In the genomic region with DNA sequence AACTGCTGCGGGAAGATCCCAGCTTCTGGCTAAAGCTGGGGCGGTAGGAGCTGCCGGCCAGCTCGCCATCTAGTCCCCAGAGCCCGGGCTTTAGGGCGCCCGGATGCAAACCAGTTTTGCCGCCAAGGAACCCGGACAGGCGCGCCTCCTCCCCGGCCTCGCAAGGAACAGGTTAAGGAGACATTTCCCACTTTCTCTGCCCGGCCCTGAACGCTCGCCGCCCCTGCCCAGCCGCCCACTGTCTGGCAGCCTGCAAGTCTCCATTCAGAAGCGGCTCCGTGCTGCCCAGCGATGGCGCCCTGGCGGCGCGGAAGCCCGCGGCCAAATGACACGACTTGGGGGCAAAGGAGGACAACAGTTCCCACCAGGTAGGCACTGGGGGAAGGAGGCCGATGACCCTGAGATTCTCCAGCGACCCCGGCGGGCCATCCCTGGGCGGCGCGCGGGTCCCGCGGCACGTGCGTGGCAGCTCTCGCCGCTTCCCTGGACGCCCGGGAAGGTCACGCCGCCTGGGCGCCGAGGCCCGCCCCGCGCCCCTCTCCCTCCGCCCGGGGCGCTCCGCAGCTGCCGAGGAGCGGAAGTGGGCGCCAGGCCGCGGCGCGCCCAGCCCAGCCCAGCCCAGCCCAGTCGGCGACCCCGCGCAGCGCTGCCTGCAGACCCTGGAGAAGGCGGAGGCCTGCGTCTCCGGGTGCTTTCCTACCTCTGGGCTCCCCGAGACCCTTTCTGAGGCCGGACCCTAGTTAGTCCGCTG, we compare ENCODE assay signal across 8 cellular contexts. TPM values are rescaled to one million over a fixed set of nuclear protein-coding genes. Genes with fewer than 3 reads are reported as not detected.
DNase-seq lines count a peak whose midpoint lies in the region; ATAC-seq and TF ChIP-seq lines count a peak whose summit lies in the region.

No MANE protein-coding gene starts in this region.

- no peak for TF ChIP-seq CTCF in AG04450 (IDR thresholded peaks at IDR 0.05; ENCODE audit: low read depth, low read length)

- H3K14ac ChIP-seq in mesenchymal stem cell (ENCODE audit: low read length in 2 of 2), result no peak overlapping the region

- H2AK5ac ChIP-seq in mesenchymal stem cell (ENCODE audit: low read length, severe bottlenecking), result no peak overlapping the region

- H2BK120ac ChIP-seq in mesenchymal stem cell (ENCODE audit: low read depth, low read length), result no peak overlapping the region

- H3K36me3 ChIP-seq in ectodermal cell (ENCODE audit: control insufficient read depth, insufficient read depth, low read length), result no peaks in the 10 kb centered on the region
- no peaks in the 10 kb centered on the region for H3K36me3 ChIP-seq in mesenchymal stem cell (ENCODE audit: control insufficient read depth in 1 of 2, insufficient read depth in 2 of 2, low read depth in 1 of 2, low read length in 2 of 2)

- H2BK15ac ChIP-seq in mesenchymal stem cell (ENCODE audit: low read depth, poor library complexity, severe bottlenecking), result no peak overlapping the region

- H4K91ac ChIP-seq in mesenchymal stem cell (ENCODE audit: low read length), result no peak overlapping the region

- WGBS in ectodermal cell, 2 experiments, result 1% methylated on average over 73 of the region's 73 CpGs
- 95% methylated on average over 72 of the region's 73 CpGs for WGBS in mesenchymal stem cell

- no peak overlapping the region for H3K23ac ChIP-seq in mesenchymal stem cell (ENCODE audit: low read length in 2 of 2)

- POLR2A ChIA-PET in AG04450 (lab: Yijun Ruan, JAX), result interaction anchor here (0.6 to 1.9 kb wide), 3 partner anchors 17 to 130 kb away, joined by 4 to 8 read pairs (median 5); partner anchors contain the start of gene SUGT1

- DNase-seq in AG04450 (ENCODE audit: low read depth, low spot score) (no peak), RKO (ENCODE audit: low spot score) (peak; percentile 28), mesenchymal stem cell (no peak), ureter (ENCODE audit: low spot score) (peak; percentile 49)

- peak overlapping the region; percentile 90 for H3K9ac ChIP-seq in mesenchymal stem cell (ENCODE audit: low read length)

- H4K8ac ChIP-seq in mesenchymal stem cell (ENCODE audit: low read length), result no peak overlapping the region

- ATAC-seq in GM18498 (IDR thresholded peaks at IDR 0.05; ENCODE audit: unreplicated experiment), result peak; percentile 52
- ATAC-seq in HG02981 (IDR thresholded peaks at IDR 0.05; ENCODE audit: unreplicated experiment), result peak; percentile 79
- ATAC-seq in HG03565 (IDR thresholded peaks at IDR 0.05; ENCODE audit: unreplicated experiment), result no peak

- no peak overlapping the region for H3K4ac ChIP-seq in mesenchymal stem cell (ENCODE audit: low read depth in 1 of 2, low read length in 2 of 2)

- H3K79me1 ChIP-seq in mesenchymal stem cell (replicated peaks; ENCODE audit: low read length, poor library complexity, severe bottlenecking), result no peaks in the 10 kb centered on the region

- H3K4me2 ChIP-seq in mesenchymal stem cell (ENCODE audit: low read length, poor library complexity, severe bottlenecking), result no peak overlapping the region

- H3K27me3 ChIP-seq in AG04450 (ENCODE audit: control insufficient read depth, insufficient read depth, low read length), result no peaks in the 10 kb centered on the region
- H3K27me3 ChIP-seq in ectodermal cell (ENCODE audit: control insufficient read depth, insufficient read depth, low read length, poor library complexity, severe bottlenecking), result no peaks in the 10 kb centered on the region
- no peaks in the 10 kb centered on the region for H3K27me3 ChIP-seq in mesenchymal stem cell (ENCODE audit: control insufficient read depth in 1 of 2, insufficient read depth in 1 of 2, low read length in 2 of 2)

- H3K4me1 ChIP-seq in ectodermal cell (ENCODE audit: control insufficient read depth, insufficient read depth, low read length) (peaks cover 2% of the 10 kb centered on the region), mesenchymal stem cell (ENCODE audit: control insufficient read depth, insufficient read depth, low read depth, low read length) (no peaks in the 10 kb centered on the region)

- no peak overlapping the region for H2AFZ ChIP-seq in mesenchymal stem cell (ENCODE audit: low read depth, low read length)

- H3K27ac ChIP-seq in AG04450 (ENCODE audit: low read depth, low read length), result peak overlapping the region; percentile 77
- H3K27ac ChIP-seq in ectodermal cell (ENCODE audit: insufficient read depth, low read depth, low read length, poor library complexity, severe bottlenecking), result no peak overlapping the region
- no peak overlapping the region for H3K27ac ChIP-seq in mesenchymal stem cell (ENCODE audit: low read length, poor library complexity, severe bottlenecking)

- CTCF ChIA-PET in AG04450 (lab: Charles Lee), result interaction anchor here (0.6 to 1.0 kb wide), 3 partner anchors 65 to 368 kb away, joined by 3 to 4 read pairs (median 3); no protein-coding TSS in a partner anchor

- H3K18ac ChIP-seq in mesenchymal stem cell (ENCODE audit: low read depth in 1 of 2, low read length in 2 of 2), result no peak overlapping the region

- H2BK12ac ChIP-seq in mesenchymal stem cell (ENCODE audit: low read length in 2 of 2), result no peak overlapping the region

- H3K9me3 ChIP-seq in AG04450 (ENCODE audit: control insufficient read depth, insufficient read depth, low read length) (no peaks in the 10 kb centered on the region), ectodermal cell (ENCODE audit: control insufficient read depth, low read length) (no peaks in the 10 kb centered on the region), mesenchymal stem cell (ENCODE audit: control insufficient read depth, low read length) (no peaks in the 10 kb centered on the region)

- no peak overlapping the region for H2BK5ac ChIP-seq in mesenchymal stem cell (ENCODE audit: low read depth, low read length, poor library complexity, severe bottlenecking)

- peak overlapping the region; percentile 65 for H3K4me3 ChIP-seq in AG04450 (ENCODE audit: low read depth, low read length)
- peak overlapping the region; percentile 47 for H3K4me3 ChIP-seq in ectodermal cell (ENCODE audit: insufficient read depth, low read depth, low read length)
- peak overlapping the region; percentile 28 to 80 for H3K4me3 ChIP-seq in mesenchymal stem cell (ENCODE audit: insufficient read depth in 1 of 2, low read depth in 1 of 2, low read length in 2 of 2)

RNA-seq across cellular contexts. Expression of gene HNRNPA1L2, which starts 42.2 kb away (rescaled TPM):
- 9.7 and 11.6 TPM in 2 replicates for polyA plus RNA-seq in AG04450 (2011; rRNA removed)
- polyA minus RNA-seq in AG04450 (2011; rRNA and poly(A)+ RNA removed), result 4.3 and 5.6 TPM in 2 replicates
- polyA plus RNA-seq in ectodermal cell (2013, experiment 1 of 4), result 16.9 TPM
- 18.6 TPM for polyA plus RNA-seq in ectodermal cell (2013, experiment 2 of 4)
- polyA plus RNA-seq in ectodermal cell (2013, experiment 3 of 4), result 11.6 TPM
- polyA plus RNA-seq in ectodermal cell (2013, experiment 4 of 4), result 14.6 TPM
- 5.5 TPM for polyA plus RNA-seq in mesenchymal stem cell (2013, experiment 1 of 2)
- polyA plus RNA-seq in mesenchymal stem cell (2013, experiment 2 of 2), result 4.6 TPM
- 11.4 TPM for total RNA-seq in ureter

RNA-seq across cellular contexts. Expression of gene SUGT1, which starts 52.6 kb away (rescaled TPM):
- polyA plus RNA-seq in AG04450 (2011; rRNA removed), result 44.9 and 64.8 TPM in 2 replicates
- polyA minus RNA-seq in AG04450 (2011; rRNA and poly(A)+ RNA removed), result 36.7 and 37.7 TPM in 2 replicates
- polyA plus RNA-seq in ectodermal cell (2013, experiment 1 of 4), result 65.7 TPM
- 59.8 TPM for polyA plus RNA-seq in ectodermal cell (2013, experiment 2 of 4)
- 52.7 TPM for polyA plus RNA-seq in ectodermal cell (2013, experiment 3 of 4)
- 57.1 TPM for polyA plus RNA-seq in ectodermal cell (2013, experiment 4 of 4)
- polyA plus RNA-seq in mesenchymal stem cell (2013, experiment 1 of 2), result 76.0 TPM
- polyA plus RNA-seq in mesenchymal stem cell (2013, experiment 2 of 2), result 78.8 TPM
- total RNA-seq in ureter, result 40.9 TPM

Comparison
In these comparisons a context has a peak if more than half of its experiments do, and no peak if none do; other contexts are left out.
1. DNase-seq: peak in RKO (single experiment) and ureter (single experiment); none in AG04450 (single experiment) and mesenchymal stem cell (single experiment).
2. Peak in every context shown above with its lines, with median percentiles within 50 percentile points of each other: H3K4me3 ChIP-seq.